ENCODE assay signal across 7 cellular contexts in genomic region chr3:30728143-30728542, GRCh38.
"Had no signal": no experiment of that assay in that cellular context is flagged by ENCODE, and none has a peak within 500 bp of the region (broad histone marks: within the 10 kb centered on the region; RNA-seq: fewer than 3 reads in every experiment).

No MANE protein-coding gene starts in this region.

- DNase-seq: H7, HFFc6, KBM-7 had no signal

- H3K4me2 ChIP-seq: GM23338 had no signal

- FAIRE-seq: HTR-8/SVneo had no signal

- H2AFZ ChIP-seq: GM23338 had no signal

- ATAC-seq: GM23338, HCT116 had no signal

- H3K9me3 ChIP-seq: HAP-1 had no signal

- H3K36me3 ChIP-seq: HAP-1 had no signal

- H3K4me3 ChIP-seq: GM23338, HAP-1 had no signal

- H3K4me1 ChIP-seq: HAP-1 had no signal
